8 cellular contexts compared by ENCODE assay signal in genomic region chr5:56270568-56271392, GRCh38. TPM values are rescaled to one million over a fixed set of nuclear protein-coding genes. Genes with fewer than 3 reads are reported as not detected.
DNase-seq lines count a peak whose midpoint lies in the region; ATAC-seq and TF ChIP-seq lines count a peak whose summit lies in the region.

No MANE protein-coding gene starts in this region.

- H3K27ac ChIP-seq in BLaER1 treated with 17β-estradiol and CSF1 and Interleukin-3, amounts not matched to agents 10 nM and 100 nM = peak overlapping the region; percentile 62 to 83 (median 74); a peak in 21 of 22 replicates
- H3K27ac ChIP-seq in lung (ENCODE audit: low read depth in 1 of 2, low read length in 1 of 2) = no peak overlapping the region

- ATAC-seq in HG03354 (IDR thresholded peaks at IDR 0.05; ENCODE audit: poor library complexity, severe bottlenecking, unreplicated experiment) = peak; percentile 93
- ATAC-seq in lung (ENCODE audit: insufficient read depth, low FRiP score) = peak; percentile 99

- H4K20me1 ChIP-seq in BLaER1 treated with 17β-estradiol and CSF1 and Interleukin-3, amounts not matched to agents 10 nM and 100 nM = no peaks in the 10 kb centered on the region

- H3K4me2 ChIP-seq in BLaER1 treated with 17β-estradiol and CSF1 and Interleukin-3, amounts not matched to agents 10 nM and 100 nM = peak overlapping the region; percentile 67 to 89 (median 77)

- H3K9ac ChIP-seq in BLaER1 treated with 17β-estradiol and CSF1 and Interleukin-3, amounts not matched to agents 10 nM and 100 nM = peak overlapping the region; percentile 27 to 69 (median 53); a peak in 18 of 22 replicates

- WGBS in lung, 2 donors = 28% methylated on average over 6 of the region's 6 CpGs

- H3K9me3 ChIP-seq in BLaER1 treated with 17β-estradiol and CSF1 and Interleukin-3, amounts not matched to agents 10 nM and 100 nM (replicated peaks in 1 of 11) = peaks cover 0 to 20% (median 13%) of the 10 kb centered on the region in 11 experiments; a peak in 19 of 22 replicates
- H3K9me3 ChIP-seq in lung (ENCODE audit: control insufficient read depth in 2 of 2, insufficient read depth in 1 of 2, low read length in 1 of 2) = no peaks in the 10 kb centered on the region

- H3K27me3 ChIP-seq in BLaER1 treated with 17β-estradiol and CSF1 and Interleukin-3, amounts not matched to agents 10 nM and 100 nM = no peaks in the 10 kb centered on the region
- H3K27me3 ChIP-seq in lung (ENCODE audit: control insufficient read depth, insufficient read depth) = no peaks in the 10 kb centered on the region

- TF ChIP-seq CTCF in lung (IDR thresholded peaks at IDR 0.05; ENCODE audit: control extremely low read depth, extremely low read depth) = peak; percentile 97

- H3K4me3 ChIP-seq in BLaER1 treated with 17β-estradiol and CSF1 and Interleukin-3, amounts not matched to agents 10 nM and 100 nM = no peak overlapping the region; a peak in 1 of 20 replicates
- no peak overlapping the region for H3K4me3 ChIP-seq in lung

- no peaks in the 10 kb centered on the region for H3K36me3 ChIP-seq in BLaER1 treated with 17β-estradiol and CSF1 and Interleukin-3, amounts not matched to agents 10 nM and 100 nM
- H3K36me3 ChIP-seq in lung (ENCODE audit: control insufficient read depth in 2 of 2, insufficient read depth in 2 of 2, low read length in 2 of 2) = no peaks in the 10 kb centered on the region

- H3K4me1 ChIP-seq in BLaER1 treated with 17β-estradiol and CSF1 and Interleukin-3, amounts not matched to agents 10 nM and 100 nM = peaks cover 30 to 56% (median 46%) of the 10 kb centered on the region in 10 experiments
- H3K4me1 ChIP-seq in lung (ENCODE audit: control insufficient read depth in 2 of 2, insufficient read depth in 2 of 2, low read length in 2 of 2) = no peaks in the 10 kb centered on the region

- DNase-seq in GM19240 (ENCODE audit: insufficient read length, low spot score) (peak; percentile 64), NCI-H774 (lab: John Stamatoyannopoulos, UW) (peak; percentile 71), dermis blood vessel endothelial cell (peak; percentile 93), lung (ENCODE audit: low spot score) (peak; percentile 85)
- DNase-seq in activated CD4-positive, alpha-beta T cell treated with anti-CD3 and anti-CD28 coated beads, Interleukin-2, amount 50 U/mL, for 4 hours = peak; percentile 71 to 72
- DNase-seq in stimulated activated CD8-positive, alpha-beta memory T cell treated with anti-CD3 and anti-CD28 coated beads, Interleukin-15, amount 100 ng/mL, for 1 hour (ENCODE audit: low read depth) = peak; percentile 51

RNA-seq across cellular contexts. Expression of gene ANKRD55, which starts 37.6 kb away (rescaled TPM):
- total RNA-seq in dermis blood vessel endothelial cell = 1.2 and 3.2 TPM in 2 replicates
- under 1 TPM; 0.18 to 0.37 TPM for total RNA-seq in lung
- under 1 TPM; 0.06 to 0.50 TPM for polyA plus RNA-seq in lung

Comparison
In these comparisons a context has a peak if more than half of its experiments do, and no peak if none do; other contexts are left out.
1. H3K27ac ChIP-seq: peak in BLaER1 treated with 17β-estradiol and CSF1 and Interleukin-3, amounts not matched to agents 10 nM and 100 nM (11 of 11); none in lung (0 of 2).
2. Peak in every context shown above with its lines, with median percentiles within 50 percentile points of each other: DNase-seq.